13 cellular contexts compared by ENCODE assay signal in genomic region chr14:21255385-21256101, GRCh38. TPM values are rescaled to one million over a fixed set of nuclear protein-coding genes. Genes with fewer than 3 reads are reported as not detected.
A peak's percentile ranks its signal among the peaks of the same experiment; 100 is the strongest.
DNase-seq lines count a peak whose midpoint lies in the region; ATAC-seq and TF ChIP-seq lines count a peak whose summit lies in the region.
"Had no signal": no experiment of that assay in that cellular context is flagged by ENCODE, and none has a peak within 500 bp of the region (broad histone marks: within the 10 kb centered on the region; RNA-seq: fewer than 3 reads in every experiment).

No MANE protein-coding gene starts in this region.

- intact Hi-C loops in CD14-positive monocyte (cut with micrococcal nuclease) (no loop called here), mucosa of descending colon (cut with DNase I, micrococcal nuclease) (no loop called here), heart right ventricle (cut with DNase I) (loop anchor here in 1 of 10 donors (10.0 kb wide), 1 partner anchor 119 kb away; no protein-coding TSS in a partner anchor)

- H3K4me3 Mint-ChIP-seq in CD14-positive monocyte (no peak overlapping the region), GM23338 (peak overlapping the region; percentile 8; the same call in 1 of the 3 replicates)
- H3K4me3 Mint-ChIP-seq in activated naive CD8-positive, alpha-beta T cell treated with anti-CD3 and anti-CD28 coated beads for 36 hours: peak overlapping the region; percentile 48

- H3K4me1 Mint-ChIP-seq in CD14-positive monocyte (peaks cover 39% of the 10 kb centered on the region), GM23338 (peaks cover 38% of the 10 kb centered on the region; the same call in 2 of the 3 replicates)
- H3K4me1 Mint-ChIP-seq in activated naive CD8-positive, alpha-beta T cell treated with anti-CD3 and anti-CD28 coated beads for 36 hours: peaks cover 67% of the 10 kb centered on the region

- no peaks in the 10 kb centered on the region for H3K27me3 ChIP-seq in GM23338 (ENCODE audit: insufficient read depth)
- H3K27me3 ChIP-seq in heart right ventricle: no peaks in the 10 kb centered on the region

- no peak for TF ChIP-seq CTCF in CD14-positive monocyte (IDR thresholded peaks at IDR 0.05)
- TF ChIP-seq CTCF in GM23338 (conservative IDR thresholded peaks at IDR 0.05; ENCODE audit: low read depth in 2 of 2): no peak
- TF ChIP-seq CTCF in mucosa of descending colon (IDR thresholded peaks at IDR 0.05): no peak
- no peak for TF ChIP-seq CTCF in heart right ventricle (IDR thresholded peaks at IDR 0.05)

- H4K20me1 ChIP-seq in GM23338 (replicated peaks; ENCODE audit: insufficient read depth): peaks cover 88% of the 10 kb centered on the region

- WGBS in heart right ventricle, 2 donors: 62 to 65% methylated on average over 4 of the region's 4 CpGs

- H3K27me3 Mint-ChIP-seq in CD14-positive monocyte (ENCODE audit: low read depth in 3 of 3) (no peaks in the 10 kb centered on the region), GM23338 (ENCODE audit: insufficient read depth, low read depth, poor library complexity) (peaks cover 19% of the 10 kb centered on the region)
- no peaks in the 10 kb centered on the region for H3K27me3 Mint-ChIP-seq in activated naive CD8-positive, alpha-beta T cell treated with anti-CD3 and anti-CD28 coated beads for 36 hours

- H2AFZ ChIP-seq in GM23338: no peak overlapping the region

- H3K4me1 ChIP-seq in GM23338 (ENCODE audit: insufficient read depth): 0 out of 2 replicates have a peak, but pooled peaks cover 15% of the 10 kb centered on the region
- peaks cover 15% of the 10 kb centered on the region for H3K4me1 ChIP-seq in mucosa of descending colon (ENCODE audit: low read depth)
- peaks cover 11 to 69% (median 62%) of the 10 kb centered on the region in 9 donors for H3K4me1 ChIP-seq in heart right ventricle

- H3K27ac ChIP-seq in GM23338 (ENCODE audit: low read depth) (peak overlapping the region; percentile 57), heart right ventricle (no peak overlapping the region)

- H3K36me3 ChIP-seq in GM23338 (ENCODE audit: insufficient read depth) (peaks cover 74% of the 10 kb centered on the region), mucosa of descending colon (ENCODE audit: low read depth) (peaks cover 8% of the 10 kb centered on the region), heart right ventricle (peaks cover 0 to 100% (median 24%) of the 10 kb centered on the region in 9 donors)

- no peaks in the 10 kb centered on the region for H3K9me3 Mint-ChIP-seq in CD14-positive monocyte
- no peaks in the 10 kb centered on the region for H3K9me3 Mint-ChIP-seq in GM23338
- peaks cover 3% of the 10 kb centered on the region for H3K9me3 Mint-ChIP-seq in activated naive CD8-positive, alpha-beta T cell treated with anti-CD3 and anti-CD28 coated beads for 36 hours

- H3K27ac Mint-ChIP-seq in CD14-positive monocyte (peak overlapping the region in 5 of 7 donors; percentile 1 to 61 (median 20)), GM23338 (no peak overlapping the region)
- peak overlapping the region; percentile 34 for H3K27ac Mint-ChIP-seq in activated naive CD8-positive, alpha-beta T cell treated with anti-CD3 and anti-CD28 coated beads for 36 hours

- no peak for DNase-seq in CD14-positive monocyte (ENCODE audit: low spot score)
- DNase-seq in GM23338 (ENCODE audit: low spot score): no peak
- DNase-seq in activated naive CD8-positive, alpha-beta T cell treated with anti-CD3 and anti-CD28 coated beads for 36 hours: no peak
- DNase-seq in mucosa of descending colon: no peak
- no peak for DNase-seq in activated CD4-positive, CD25-positive, alpha-beta regulatory T cell treated with anti-CD3 and anti-CD28 coated beads, Interleukin-2, amount 50 U/mL, for 72 hours
- no peak for DNase-seq in NCI-H510A treated with DMSO at 0.1 percent for 48 hours (lab: John Stamatoyannopoulos, UW)
- DNase-seq in heart right ventricle: no peak
- DNase-seq: left ventricle myocardium superior; NCI-H526 treated with DMSO at 0.1 percent for 48 hours; stimulated activated naive CD4-positive, alpha-beta T cell treated with Interleukin-2 at 50 U/mL for 16 hours; T-helper 2 cell had no signal

- peaks cover 28% of the 10 kb centered on the region for H3F3A ChIP-seq in GM23338 (replicated peaks; ENCODE audit: low read depth)

- ATAC-seq in GM23338 (no peak), mucosa of descending colon (peak; percentile 23), HG02759 (IDR thresholded peaks at IDR 0.05; ENCODE audit: unreplicated experiment) (no peak), heart right ventricle (no peak)
- ATAC-seq: esophagus mucosa, left ventricle myocardium superior had no signal

- peaks cover 100% of the 10 kb centered on the region for H3K79me2 ChIP-seq in GM23338 (replicated peaks; ENCODE audit: insufficient read depth)

- peaks cover 57 to 96% of the 10 kb centered on the region in 2 donors for H3K36me3 Mint-ChIP-seq in CD14-positive monocyte
- H3K36me3 Mint-ChIP-seq in GM23338 (ENCODE audit: low read depth): peaks cover 96% of the 10 kb centered on the region
- H3K36me3 Mint-ChIP-seq in activated naive CD8-positive, alpha-beta T cell treated with anti-CD3 and anti-CD28 coated beads for 36 hours: peaks cover 74% of the 10 kb centered on the region

- H3K9me3 ChIP-seq in mucosa of descending colon: no peaks in the 10 kb centered on the region
- no peaks in the 10 kb centered on the region for H3K9me3 ChIP-seq in heart right ventricle

- H3K4me3 ChIP-seq in GM23338: no peak overlapping the region
- no peak overlapping the region for H3K4me3 ChIP-seq in mucosa of descending colon
- H3K4me3 ChIP-seq in heart right ventricle: no peak overlapping the region

- H3K9me2 ChIP-seq in GM23338 (ENCODE audit: insufficient read depth): no peaks in the 10 kb centered on the region

- peak overlapping the region; percentile 48 for H3K4me2 ChIP-seq in GM23338

TF ChIP-seq in GM23338, 12 proteins besides CTCF, POLR2A, EP300 and RAD21:
- no peak for TF ChIP-seq NANOG (IDR thresholded peaks at IDR 0.05; ENCODE audit: borderline replicate concordance)
- TF ChIP-seq ETS1 (IDR thresholded peaks at IDR 0.05): no peak
- 0 out of 2 replicates have a peak, but pooled peaks have one; percentile 0 for TF ChIP-seq POLR2AphosphoS5 (IDR thresholded peaks at IDR 0.05; ENCODE audit: low read depth)

RNA-seq across cellular contexts. Expression of gene HNRNPC, which starts 13.7 kb away (rescaled TPM):
- polyA plus RNA-seq in CD14-positive monocyte: 100 to 1,000 TPM; 580 to 609 TPM
- total RNA-seq in GM23338 (2014; rRNA removed; shearing (Covaris generic)): 1,259 and 1,323 TPM in 2 replicates
- 1,257 and 1,296 TPM in 2 replicates for polyA plus RNA-seq in GM23338 (2016; fragmentation: Nextera tagmentation; extraction: Ambion mirVana)
- 1,000 to 10,000 TPM; 1,256 to 1,302 TPM for total RNA-seq in activated naive CD8-positive, alpha-beta T cell treated with anti-CD3 and anti-CD28 coated beads for 36 hours
- total RNA-seq in mucosa of descending colon: 100 to 1,000 TPM; 273 to 334 (median 312) TPM
- total RNA-seq in heart right ventricle: 100 to 1,000 TPM; 227 to 300 (median 259) TPM
- polyA plus RNA-seq in heart right ventricle: 100 to 1,000 TPM; 320 to 358 TPM

RNA-seq across cellular contexts. Expression of gene RPGRIP1, which starts 24.3 kb away (rescaled TPM):
- polyA plus RNA-seq in CD14-positive monocyte (1 to 10 TPM; 4.7 to 7.4 TPM), GM23338 (2016; fragmentation: Nextera tagmentation; extraction: Ambion mirVana) (0.24 and 0.26 TPM in 2 replicates), heart right ventricle (under 1 TPM; 0.19 to 0.73 TPM)
- 0.93 and 1.6 TPM in 2 replicates for total RNA-seq in GM23338 (2014; rRNA removed; shearing (Covaris generic))
- total RNA-seq in activated naive CD8-positive, alpha-beta T cell treated with anti-CD3 and anti-CD28 coated beads for 36 hours: under 1 TPM; 0.08 to 0.22 TPM
- total RNA-seq in mucosa of descending colon (under 1 TPM in 2 of 3 donors, not detected in 1; 0.09 to 0.20 TPM), heart right ventricle (under 1 TPM in 9 of 10 donors, not detected in 1; 0.12 to 0.85 (median 0.34) TPM)
- total RNA-seq: esophagus mucosa had no signal

Comparison
In these comparisons a context has a peak if more than half of its experiments do, and no peak if none do; other contexts are left out.
1. H3K4me3 Mint-ChIP-seq: peak in GM23338 (single experiment) and activated naive CD8-positive, alpha-beta T cell treated with anti-CD3 and anti-CD28 coated beads for 36 hours (single experiment); none in CD14-positive monocyte (0 of 2).